In genomic region chr14:54192610-54193009, GRCh38 we compare ENCODE assay signal across 24 cellular contexts.
"Had no signal": no experiment of that assay in that cellular context is flagged by ENCODE, and none has a peak within 500 bp of the region (broad histone marks: within the 10 kb centered on the region; RNA-seq: fewer than 3 reads in every experiment).

No MANE protein-coding gene starts in this region.

- H3K36me3 Mint-ChIP-seq: activated naive CD4-positive, alpha-beta T cell treated with anti-CD3 and anti-CD28 coated beads, Interleukin-2, amount 50 U/mL, for 24 hours had no signal

- H3K9me3 Mint-ChIP-seq: activated CD8-positive, alpha-beta T cell treated with anti-CD3 and anti-CD28 coated beads for 36 hours; activated naive CD4-positive, alpha-beta T cell treated with anti-CD3 and anti-CD28 coated beads, Interleukin-2, amount 50 U/mL, for 24 hours; T-helper 1 cell treated with Interleukin-12 subunit alpha and Interleukin-12 subunit beta and Interleukin-4 antibody, amounts not matched to agents 30 μg/mL and 1 μg/mL, for 36 hours had no signal

- H3K4me3 Mint-ChIP-seq: activated CD8-positive, alpha-beta T cell treated with anti-CD3 and anti-CD28 coated beads for 36 hours; activated naive CD4-positive, alpha-beta T cell treated with anti-CD3 and anti-CD28 coated beads, Interleukin-2, amount 50 U/mL, for 24 hours; T-helper 1 cell treated with Interleukin-12 subunit alpha and Interleukin-12 subunit beta and Interleukin-4 antibody, amounts not matched to agents 30 μg/mL and 1 μg/mL, for 36 hours had no signal

- DNase-seq: activated CD4-positive, alpha-beta T cell treated with anti-CD3 and anti-CD28 coated beads for 4 hours; activated CD8-positive, alpha-beta memory T cell treated with anti-CD3 and anti-CD28 coated beads, Interleukin-2, amount 50 U/mL, for 4 hours; activated CD8-positive, alpha-beta T cell treated with anti-CD3 and anti-CD28 coated beads for 36 hours; activated effector memory CD4-positive, alpha-beta T cell treated with Interleukin-2 at 50 U/mL for 16 hours; activated naive CD4-positive, alpha-beta T cell; aorta; caudate nucleus; Kasumi-1; NCI-H1048; NCI-H146; NCI-H187 treated with DMSO at 0.1 percent for 48 hours; NCI-H2081 treated with DMSO at 0.1 percent for 48 hours; NCI-H446; NCI-H524; Right ventricle myocardium superior; RPMI8226; SJCRH30; SK-N-SH had no signal

- H3K27ac Mint-ChIP-seq: activated CD8-positive, alpha-beta T cell treated with anti-CD3 and anti-CD28 coated beads for 36 hours; activated naive CD4-positive, alpha-beta T cell treated with anti-CD3 and anti-CD28 coated beads, Interleukin-2, amount 50 U/mL, for 24 hours; T-helper 1 cell treated with Interleukin-12 subunit alpha and Interleukin-12 subunit beta and Interleukin-4 antibody, amounts not matched to agents 30 μg/mL and 1 μg/mL, for 36 hours had no signal

- H3K4me1 Mint-ChIP-seq: activated naive CD4-positive, alpha-beta T cell treated with anti-CD3 and anti-CD28 coated beads, Interleukin-2, amount 50 U/mL, for 24 hours had no signal

- FAIRE-seq: K562 had no signal

- H3K4me3 ChIP-seq: breast epithelium, K562, SJCRH30 had no signal

- H3K36me3 ChIP-seq: breast epithelium, SJCRH30 had no signal

- H3K9ac ChIP-seq: SK-N-SH had no signal

- ATAC-seq: activated CD4-positive, CD25-positive, alpha-beta regulatory T cell treated with anti-CD3 and anti-CD28 coated beads, Interleukin-2, amount 50 U/mL, for 24 hours; activated CD8-positive, alpha-beta T cell treated with anti-CD3 and anti-CD28 coated beads for 36 hours; K562; Panc1 had no signal

- H3K27ac ChIP-seq: breast epithelium, SJCRH30 had no signal

- H3K4me1 ChIP-seq: breast epithelium, SJCRH30 had no signal

- H3K9me3 ChIP-seq: breast epithelium, SJCRH30, SK-N-SH had no signal

- H3K4me2 ChIP-seq: SK-N-SH had no signal

- H3K9me2 ChIP-seq: SK-N-SH had no signal

- H3K27me3 ChIP-seq: breast epithelium, SJCRH30 had no signal
